Comparison of ENCODE assay signal across 1 cellular context in genomic region chr17:58006563-58006923, GRCh38.
TF ChIP-seq lines count a peak whose summit lies in the region.

No MANE protein-coding gene starts in this region.

TF ChIP-seq in HEK293, 187 proteins besides CTCF, POLR2A, EP300 and RAD21 (continued from another document):
- TF ChIP-seq ZSCAN4 (tag by site-specific recombination; IDR thresholded peaks at IDR 0.05): peak; percentile 40; the same call in 1 of the 2 replicates
- no peak for TF ChIP-seq RBAK (tag by site-specific recombination; IDR thresholded peaks at IDR 0.05)
- TF ChIP-seq ZNF341 (tag by site-specific recombination; IDR thresholded peaks at IDR 0.05; ENCODE audit: low read depth): peak; percentile 92
- 0 out of 2 replicates have a peak, but pooled peaks have one; percentile 47 for TF ChIP-seq ZNF600 (tag by site-specific recombination; IDR thresholded peaks at IDR 0.05)
- no peak for TF ChIP-seq ZNF747 (tag by site-specific recombination; IDR thresholded peaks at IDR 0.05)
- no peak; the same call in 1 of the 2 replicates for TF ChIP-seq HOXD13 (CRISPR knock-in tag; IDR thresholded peaks at IDR 0.05; ENCODE audit: borderline replicate concordance)
- TF ChIP-seq ZSCAN30 (tag by site-specific recombination; IDR thresholded peaks at IDR 0.05): no peak
- no peak for TF ChIP-seq ZNF266 (tag by site-specific recombination; IDR thresholded peaks at IDR 0.05; ENCODE audit: low read depth)
- TF ChIP-seq ZNF112 (tag by site-specific recombination; IDR thresholded peaks at IDR 0.05): no peak
- TF ChIP-seq ZNF391 (tag by site-specific recombination; IDR thresholded peaks at IDR 0.05; ENCODE audit: borderline replicate concordance, low read depth): no peak
- TF ChIP-seq ZNF639 (tag by site-specific recombination; IDR thresholded peaks at IDR 0.05): no peak
- TF ChIP-seq ZNF248 (tag by site-specific recombination; IDR thresholded peaks at IDR 0.05): no peak
- TF ChIP-seq GLIS2 (tag by site-specific recombination; IDR thresholded peaks at IDR 0.05): peak; percentile 95; the same call in 1 of the 2 replicates
- TF ChIP-seq GLIS1 (tag by site-specific recombination; IDR thresholded peaks at IDR 0.05): peak; percentile 6; the same call in 1 of the 2 replicates
- TF ChIP-seq ZIC2 (tag by site-specific recombination; IDR thresholded peaks at IDR 0.05): no peak
- peak; percentile 23 for TF ChIP-seq PATZ1 (tag by site-specific recombination; IDR thresholded peaks at IDR 0.05)
- no peak for TF ChIP-seq ZNF777 (tag by site-specific recombination; IDR thresholded peaks at IDR 0.05; ENCODE audit: borderline replicate concordance)
- TF ChIP-seq ZBTB17 (tag by site-specific recombination; IDR thresholded peaks at IDR 0.05): no peak
- TF ChIP-seq ZEB2 (tag by site-specific recombination; IDR thresholded peaks at IDR 0.05): no peak
- TF ChIP-seq ZBTB6 (tag by site-specific recombination; IDR thresholded peaks at IDR 0.05): no peak
- no peak for TF ChIP-seq ZNF280C (tag by site-specific recombination; IDR thresholded peaks at IDR 0.05)
- no peak for TF ChIP-seq ZNF169 (tag by site-specific recombination; IDR thresholded peaks at IDR 0.05)
- TF ChIP-seq ZNF785 (tag by site-specific recombination; IDR thresholded peaks at IDR 0.05): no peak
- no peak for TF ChIP-seq ZNF335 (tag by site-specific recombination; conservative IDR thresholded peaks at IDR 0.05)
- peak; percentile 96 for TF ChIP-seq PRDM10 (tag by site-specific recombination; IDR thresholded peaks at IDR 0.05)
- peak; percentile 67; the same call in 1 of the 2 replicates for TF ChIP-seq ZNF423 (tag by site-specific recombination; IDR thresholded peaks at IDR 0.05)
- TF ChIP-seq PRDM1 (tag by site-specific recombination; IDR thresholded peaks at IDR 0.05): peak; percentile 53; the same call in 1 of the 2 replicates
